Comparison of ENCODE assay signal across 1 cellular context in the genomic region with DNA sequence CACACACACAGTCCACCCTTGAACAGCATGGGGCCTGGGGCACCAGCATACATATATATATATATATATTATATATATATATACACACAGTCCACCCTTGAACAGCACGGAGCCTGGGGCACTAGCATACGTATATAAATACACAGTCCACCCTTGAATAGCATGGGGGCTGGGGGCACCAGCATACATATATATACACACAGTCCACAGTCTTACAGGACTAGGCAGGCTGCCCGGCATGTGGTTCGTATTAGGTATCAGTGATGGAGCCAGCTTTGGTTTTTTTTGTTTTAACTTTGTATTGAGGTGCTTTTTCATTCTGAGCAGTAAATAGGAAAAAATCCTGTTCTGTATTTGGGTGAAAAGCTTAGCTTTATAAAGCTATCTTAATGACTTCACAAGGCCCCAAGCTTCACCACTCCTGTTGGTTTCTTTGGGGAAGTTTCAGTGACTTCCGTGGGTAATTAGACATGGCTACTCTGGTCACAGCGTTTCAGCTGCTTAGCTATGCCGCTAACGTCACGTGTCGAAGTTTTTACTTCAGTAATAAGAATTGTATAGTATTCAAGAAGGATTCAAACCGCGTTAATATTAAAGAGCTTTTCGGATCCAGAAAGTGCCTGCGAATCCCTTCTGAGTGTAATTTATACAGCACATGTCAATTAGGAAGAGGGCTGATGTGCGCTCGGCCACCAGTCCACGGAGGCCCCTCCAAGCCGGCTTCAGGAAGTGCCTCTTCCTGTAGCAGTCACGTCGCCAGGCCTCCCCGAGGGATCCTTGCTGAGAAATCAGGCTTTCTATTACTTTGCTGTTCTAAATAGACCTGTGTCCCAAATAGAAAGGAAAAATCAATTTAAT.
TF ChIP-seq lines count a peak whose summit lies in the region.

No MANE protein-coding gene starts in this region.

TF ChIP-seq in liver, 16 proteins besides CTCF, POLR2A, EP300 and RAD21 (continued from another document):
- TF ChIP-seq HNF4A (conservative IDR thresholded peaks at IDR 0.05): no peak
- TF ChIP-seq TAF1 (conservative IDR thresholded peaks at IDR 0.05): no peak
- no peak for TF ChIP-seq NR2F2 (IDR thresholded peaks at IDR 0.05)
- no peak for TF ChIP-seq HNF4G (IDR thresholded peaks at IDR 0.05)
- no peak for TF ChIP-seq FOXA2 (IDR thresholded peaks at IDR 0.05)
- TF ChIP-seq EGR1 (IDR thresholded peaks at IDR 0.05; ENCODE audit: low read depth in 2 of 2): no peak
TF ChIP-seq in liver: peak in this region for 0.
